ENCODE assay signal across 25 cellular contexts in genomic region chr4:1803523-1804423, GRCh38. TPM values are rescaled to one million over a fixed set of nuclear protein-coding genes. Genes with fewer than 3 reads are reported as not detected.
"Had no signal": no experiment of that assay in that cellular context is flagged by ENCODE, and none has a peak within 500 bp of the region (broad histone marks: within the 10 kb centered on the region; RNA-seq: fewer than 3 reads in every experiment).

No MANE protein-coding gene starts in this region.

- H3K4me2 ChIP-seq: hepatocyte had no signal

- H3K27me3 ChIP-seq: foreskin keratinocyte, heart left ventricle, hepatocyte, pancreas, testis, upper lobe of left lung had no signal

- H3K27ac ChIP-seq: coronary artery, esophagus muscularis mucosa, foreskin keratinocyte, gastroesophageal sphincter, heart left ventricle, hepatocyte, neutrophil, pancreas, skin epidermis, spleen, testis, tibial artery, upper lobe of left lung had no signal

- FAIRE-seq: endothelial cell of umbilical vein, keratinocyte, pancreas, urothelium cell line had no signal

- DNase-seq: dermis blood vessel endothelial cell; effector memory CD4-positive, alpha-beta T cell; foreskin keratinocyte; natural killer cell; spleen; stimulated activated CD4-positive, alpha-beta T cell treated with anti-CD3 and anti-CD28 coated beads, Interleukin-4, amount 100 ng/mL, for 4 hours; stimulated activated naive CD8-positive, alpha-beta T cell treated with anti-CD3 and anti-CD28 coated beads, Interleukin-15, Interleukin-2, amounts not matched to agents 100 U/mL and 50 U/mL, for 24 hours; substantia nigra; testis; tibial artery had no signal

- H3K9me3 ChIP-seq: esophagus muscularis mucosa, gastroesophageal sphincter, heart left ventricle, neutrophil, pancreas, spleen, testis, tibial artery, upper lobe of left lung had no signal

- H3K36me3 ChIP-seq: esophagus muscularis mucosa, gastroesophageal sphincter, heart left ventricle, neutrophil, spleen, tibial artery had no signal

- H3K4me3 ChIP-seq: coronary artery, esophagus muscularis mucosa, gastroesophageal sphincter, heart left ventricle, hepatocyte, lung, pancreas, skin epidermis, spleen, testis, tibial artery, upper lobe of left lung had no signal

- ATAC-seq: foreskin keratinocyte; gastroesophageal sphincter; heart left ventricle; left lobe of liver; pancreas; right cardiac atrium; stimulated activated naive CD8-positive, alpha-beta T cell treated with anti-CD3 and anti-CD28 coated beads, Interleukin-15, Interleukin-2, amounts not matched to agents 100 U/mL and 50 U/mL, for 24 hours had no signal

- H2AFZ ChIP-seq: hepatocyte had no signal

- H3K4me1 ChIP-seq: foreskin keratinocyte, gastroesophageal sphincter, heart left ventricle, pancreas, spleen, testis, tibial artery, upper lobe of left lung had no signal

RNA-seq across cellular contexts. Expression of gene FGFR3, which starts 10.7 kb away (rescaled TPM):
- total RNA-seq: natural killer cell had no signal
